ENCODE assay signal across 23 cellular contexts in genomic region chr5:5386329-5386728, GRCh38.
"Had no signal": no experiment of that assay in that cellular context is flagged by ENCODE, and none has a peak within 500 bp of the region (broad histone marks: within the 10 kb centered on the region; RNA-seq: fewer than 3 reads in every experiment).

No MANE protein-coding gene starts in this region.

- H3K36me3 Mint-ChIP-seq: naive B cell had no signal

- H3K4me3 Mint-ChIP-seq: dendritic cell treated with granulocyte-macrophage colony-stimulating factor and Interleukin-4, amounts not matched to agents 40 ng/mL and 50 ng/mL, for 4 days; effector memory CD8-positive, alpha-beta T cell; mesothelial cell of epicardium; naive B cell had no signal

- H3K9me3 Mint-ChIP-seq: effector memory CD8-positive, alpha-beta T cell; mesothelial cell of epicardium had no signal

- H3K27ac ChIP-seq: colonic mucosa, esophagus muscularis mucosa, gastrocnemius medialis, heart right ventricle, left lung, lower lobe of right lung had no signal

- H3K27me3 Mint-ChIP-seq: dendritic cell treated with granulocyte-macrophage colony-stimulating factor and Interleukin-4, amounts not matched to agents 40 ng/mL and 50 ng/mL, for 4 days had no signal

- H3K4me1 Mint-ChIP-seq: naive B cell had no signal

- H3K4me3 ChIP-seq: colonic mucosa, esophagus muscularis mucosa, gastrocnemius medialis, heart right ventricle, left lung, lower lobe of right lung, mucosa of descending colon had no signal

- H3K27ac Mint-ChIP-seq: dendritic cell treated with granulocyte-macrophage colony-stimulating factor and Interleukin-4, amounts not matched to agents 40 ng/mL and 50 ng/mL, for 4 days; effector memory CD8-positive, alpha-beta T cell; mesothelial cell of epicardium; naive B cell had no signal

- ATAC-seq: effector memory CD8-positive, alpha-beta T cell; gastrocnemius medialis; heart right ventricle; left cardiac atrium; left lung; left ventricle myocardium superior; lower lobe of right lung; mucosa of descending colon had no signal

- H3K9me3 ChIP-seq: colonic mucosa, esophagus muscularis mucosa, gastrocnemius medialis, heart right ventricle, left lung, lower lobe of right lung, mucosa of descending colon had no signal

- DNase-seq: colonic mucosa; cortex of kidney; effector CD8-positive, alpha-beta T cell; effector memory CD8-positive, alpha-beta T cell; foreskin melanocyte; gastrocnemius medialis; glutamatergic neuron; head of caudate nucleus; heart right ventricle; hippocampal formation; left cardiac atrium; left lung; left ventricle myocardium superior; lower lobe of right lung; mesenchymal stem cell; mucosa of descending colon; naive B cell had no signal

- H3K4me1 ChIP-seq: colonic mucosa, gastrocnemius medialis, left lung, lower lobe of right lung had no signal

- H3K27me3 ChIP-seq: colonic mucosa, esophagus muscularis mucosa, gastrocnemius medialis, heart right ventricle, left lung had no signal

- FAIRE-seq: endothelial cell of umbilical vein, islet of Langerhans, keratinocyte had no signal

- H3K36me3 ChIP-seq: colonic mucosa, esophagus muscularis mucosa, gastrocnemius medialis, heart right ventricle, left lung, lower lobe of right lung had no signal
